2 cellular contexts compared by ENCODE assay signal in genomic region chr20:63952210-63952535, GRCh38.
TF ChIP-seq lines count a peak whose summit lies in the region.

No MANE protein-coding gene starts in this region.

TF ChIP-seq in IMR-90, 13 proteins besides CTCF, POLR2A, EP300 and RAD21:
- no peak for TF ChIP-seq FOS (IDR thresholded peaks at IDR 0.05; ENCODE audit: low read depth, low read length)
- TF ChIP-seq NFE2L2 (IDR thresholded peaks at IDR 0.05; ENCODE audit: low read depth, low read length), result no peak
- no peak for TF ChIP-seq RCOR1 (IDR thresholded peaks at IDR 0.05; ENCODE audit: insufficient replicate concordance, low read length)
- no peak for TF ChIP-seq SMC3 (IDR thresholded peaks at IDR 0.05; ENCODE audit: low read depth, low read length)
- TF ChIP-seq CEBPB (IDR thresholded peaks at IDR 0.05; ENCODE audit: low read depth, low read length), result no peak
- no peak for TF ChIP-seq BHLHE40 (IDR thresholded peaks at IDR 0.05; ENCODE audit: low read depth, low read length)
- no peak for TF ChIP-seq RFX5 (IDR thresholded peaks at IDR 0.05; ENCODE audit: low read depth, low read length)
- TF ChIP-seq MAFK (IDR thresholded peaks at IDR 0.05; ENCODE audit: low read depth, low read length), result no peak
- TF ChIP-seq USF2 (IDR thresholded peaks at IDR 0.05; ENCODE audit: low read depth, low read length), result no peak
- TF ChIP-seq MAZ (IDR thresholded peaks at IDR 0.05; ENCODE audit: borderline replicate concordance, low read depth, low read length), result no peak
- TF ChIP-seq MXI1 (IDR thresholded peaks at IDR 0.05; ENCODE audit: borderline replicate concordance, low read depth, low read length), result no peak
- TF ChIP-seq CHD1 (IDR thresholded peaks at IDR 0.05; ENCODE audit: low read depth, low read length), result no peak
- no peak for TF ChIP-seq ELK1 (IDR thresholded peaks at IDR 0.05; ENCODE audit: borderline replicate concordance, low read depth, low read length)

TF ChIP-seq in GM12891, 5 proteins besides CTCF, POLR2A, EP300 and RAD21:
- TF ChIP-seq TAF1 (IDR thresholded peaks at IDR 0.05; ENCODE audit: low read depth, low read length), result no peak
- no peak for TF ChIP-seq POU2F2 (IDR thresholded peaks at IDR 0.05; ENCODE audit: low read depth, low read length)
- TF ChIP-seq POLR2AphosphoS5 (IDR thresholded peaks at IDR 0.05; ENCODE audit: low read depth, low read length), result no peak
- TF ChIP-seq PAX5 (IDR thresholded peaks at IDR 0.05; ENCODE audit: insufficient read depth, low read length, severe bottlenecking), result no peak
- TF ChIP-seq SPI1 (IDR thresholded peaks at IDR 0.05; ENCODE audit: low read depth, low read length), result no peak
TF ChIP-seq in GM12891: peak in this region for 0.
